ENCODE assay signal across 8 cellular contexts in the genomic region with DNA sequence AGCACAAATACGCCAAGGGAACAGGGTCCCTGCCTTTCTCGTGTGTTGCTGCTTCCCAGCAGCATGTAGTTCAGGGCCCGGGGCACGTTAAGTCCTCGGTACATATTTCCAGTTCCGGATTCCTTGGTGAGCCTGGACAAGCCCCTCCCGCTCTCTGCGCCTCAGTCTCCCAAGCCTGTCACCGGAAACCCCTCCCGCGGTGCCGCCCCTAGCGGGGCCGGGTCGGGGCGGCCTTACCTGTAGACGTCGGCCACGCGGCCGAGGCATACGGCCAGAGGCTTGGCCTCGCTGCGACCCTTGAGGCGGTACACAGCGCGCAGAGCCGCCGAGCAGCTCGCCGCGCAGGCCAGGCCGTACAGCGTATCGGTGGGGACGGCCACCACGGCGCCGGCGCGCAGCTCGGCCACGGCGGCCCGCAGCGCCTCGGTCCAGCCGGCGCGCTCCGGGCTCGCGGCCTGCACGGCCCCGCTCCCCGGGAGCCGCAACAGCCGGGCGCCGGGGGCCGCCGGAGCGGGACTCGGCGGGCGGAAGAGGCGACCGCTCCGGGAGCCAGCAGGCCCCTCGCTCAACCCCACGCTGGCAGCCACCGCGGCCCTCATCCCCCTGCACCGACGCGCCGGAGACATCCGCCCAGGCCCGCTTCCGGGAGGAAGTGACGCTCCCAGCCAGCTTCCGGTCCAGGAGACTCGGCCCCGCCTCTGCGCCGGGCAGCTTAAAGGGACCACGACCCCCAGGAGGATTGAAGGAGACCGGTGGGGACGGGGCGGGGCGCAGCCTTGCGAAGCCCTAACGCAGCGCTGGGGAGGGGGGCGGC. TPM values are rescaled to one million over a fixed set of nuclear protein-coding genes. Genes with fewer than 3 reads are reported as not detected.
DNase-seq lines count a peak whose midpoint lies in the region; ATAC-seq and TF ChIP-seq lines count a peak whose summit lies in the region.

A gene (plus strand): TSS at position 236 of the 814 bp plus-strand sequence. CDS start 615 bp downstream, outside the sequence.
A gene with protein sequence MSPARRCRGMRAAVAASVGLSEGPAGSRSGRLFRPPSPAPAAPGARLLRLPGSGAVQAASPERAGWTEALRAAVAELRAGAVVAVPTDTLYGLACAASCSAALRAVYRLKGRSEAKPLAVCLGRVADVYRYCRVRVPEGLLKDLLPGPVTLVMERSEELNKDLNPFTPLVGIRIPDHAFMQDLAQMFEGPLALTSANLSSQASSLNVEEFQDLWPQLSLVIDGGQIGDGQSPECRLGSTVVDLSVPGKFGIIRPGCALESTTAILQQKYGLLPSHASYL (minus strand): TSS at position 654 of the 814 bp plus-strand sequence. CDS start 28 bp downstream, at position 626.

- peak; percentile 77 for TF ChIP-seq POLR2A in GM18505 (IDR thresholded peaks at IDR 0.05; ENCODE audit: borderline replicate concordance, extremely low read depth, insufficient read depth, insufficient read length)

- H3K4me2 ChIP-seq in hepatocyte = peak within 1 kb of the TSS; percentile 97

- peaks cover 32% of the 10 kb centered on the region for H3K79me2 ChIP-seq in hepatocyte

- no peaks in the 10 kb centered on the region for H3K9me2 ChIP-seq in hepatocyte (replicated peaks; ENCODE audit: insufficient read depth)

- WGBS in hepatocyte (ENCODE audit: low lambda C conversion rate, missing lambda C conversion rate) = under 1% methylated on average over 69 of the region's 95 CpGs
- WGBS in aorta, 2 donors = 0% methylated on average over 85 to 95 of the region's 95 CpGs

- H3K27me3 ChIP-seq in hepatocyte (no peaks in the 10 kb centered on the region), aorta (ENCODE audit: control insufficient read depth in 1 of 2, insufficient read depth in 2 of 2, low read length in 1 of 2) (no peaks in the 10 kb centered on the region)

- ATAC-seq in GM18505 (IDR thresholded peaks at IDR 0.05; ENCODE audit: unreplicated experiment) (peak; percentile 86), HG02970 (IDR thresholded peaks at IDR 0.05; ENCODE audit: low FRiP score, unreplicated experiment) (peak; percentile 86), aorta (ENCODE audit: low FRiP score) (peak; percentile 96)

- peaks cover 15% of the 10 kb centered on the region for H3K4me1 ChIP-seq in hepatocyte (ENCODE audit: insufficient read depth)
- no peaks in the 10 kb centered on the region for H3K4me1 ChIP-seq in aorta (ENCODE audit: control insufficient read depth in 1 of 2, insufficient read depth in 2 of 2, low read length in 2 of 2)

- H3K9me3 ChIP-seq in hepatocyte (ENCODE audit: low read depth) (no peaks in the 10 kb centered on the region), aorta (ENCODE audit: control insufficient read depth, low read length) (no peaks in the 10 kb centered on the region)

- H3K4me3 ChIP-seq in hepatocyte = peak within 1 kb of the TSS; percentile 54
- peak within 1 kb of the TSS; percentile 90 to 97 for H3K4me3 ChIP-seq in aorta (ENCODE audit: low read length in 2 of 2)

- H3K36me3 ChIP-seq in hepatocyte (replicated peaks; ENCODE audit: insufficient read depth, low read depth) (no peaks in the 10 kb centered on the region), aorta (ENCODE audit: control insufficient read depth in 1 of 2, insufficient read depth in 2 of 2, low read length in 1 of 2) (peaks cover 2 to 7% of the 10 kb centered on the region in 2 donors)

- intact Hi-C loops in aorta (cut with DNase I) = loop anchor here (2.0 to 10.0 kb wide), 4 partner anchors 51 to 1343 kb away; a partner anchor contains a TSS

- DNase-seq in NCI-H2029 treated with DMSO at 0.1 percent for 48 hours (lab: John Stamatoyannopoulos, UW) (peak; percentile 96), T1000 (lab: John Stamatoyannopoulos, UW) (peak; percentile 81), astrocyte of the hippocampus (ENCODE audit: low read depth, low spot score) (peak; percentile 97), hepatocyte (ENCODE audit: low spot score) (peak; percentile 97), renal cortical epithelial cell (ENCODE audit: low read depth) (peak; percentile 78), aorta (peak; percentile 97 to 99)

- TF ChIP-seq CTCF in hepatocyte (IDR thresholded peaks at IDR 0.05; ENCODE audit: poor library complexity) = no peak

- H2AFZ ChIP-seq in hepatocyte = peak within 1 kb of the TSS; percentile 41

- H3K27ac ChIP-seq in hepatocyte (peak within 1 kb of the TSS; percentile 96), aorta (ENCODE audit: low read depth in 1 of 2, low read length in 2 of 2) (peak within 1 kb of the TSS; percentile 24 to 83)

- H4K20me1 ChIP-seq in hepatocyte (ENCODE audit: insufficient read depth, poor library complexity, severe bottlenecking) = peaks cover 17% of the 10 kb centered on the region

RNA-seq across cellular contexts. Expression of the first gene that starts in this region (rescaled TPM):
- total RNA-seq in hepatocyte = 63.8 and 78.3 TPM in 2 replicates
- 166 and 186 TPM in 2 replicates for polyA plus RNA-seq in hepatocyte
- total RNA-seq in renal cortical epithelial cell = 29.6 and 51.9 TPM in 2 replicates
- 10 to 100 TPM; 34.0 to 35.0 TPM for total RNA-seq in aorta
- 100 to 1,000 TPM in 1 of 2 donors, 10 to 100 TPM in 1; 75.7 to 118 TPM for polyA plus RNA-seq in aorta

RNA-seq across cellular contexts. Expression of the second gene that starts in this region (rescaled TPM):
- 24.1 and 26.5 TPM in 2 replicates for total RNA-seq in hepatocyte
- polyA plus RNA-seq in hepatocyte = 33.8 and 37.4 TPM in 2 replicates
- 12.2 and 31.3 TPM in 2 replicates for total RNA-seq in renal cortical epithelial cell
- 10 to 100 TPM; 10.2 to 12.2 TPM for total RNA-seq in aorta
- polyA plus RNA-seq in aorta = 10 to 100 TPM in 1 of 2 donors, 1 to 10 TPM in 1; 8.5 to 11.1 TPM

Comparison
In these comparisons a context has a peak if more than half of its experiments do, and no peak if none do; other contexts are left out.
1. Peak in every context shown above with its lines: DNase-seq, ATAC-seq, H3K4me3 ChIP-seq and H3K27ac ChIP-seq.